In the genomic region with DNA sequence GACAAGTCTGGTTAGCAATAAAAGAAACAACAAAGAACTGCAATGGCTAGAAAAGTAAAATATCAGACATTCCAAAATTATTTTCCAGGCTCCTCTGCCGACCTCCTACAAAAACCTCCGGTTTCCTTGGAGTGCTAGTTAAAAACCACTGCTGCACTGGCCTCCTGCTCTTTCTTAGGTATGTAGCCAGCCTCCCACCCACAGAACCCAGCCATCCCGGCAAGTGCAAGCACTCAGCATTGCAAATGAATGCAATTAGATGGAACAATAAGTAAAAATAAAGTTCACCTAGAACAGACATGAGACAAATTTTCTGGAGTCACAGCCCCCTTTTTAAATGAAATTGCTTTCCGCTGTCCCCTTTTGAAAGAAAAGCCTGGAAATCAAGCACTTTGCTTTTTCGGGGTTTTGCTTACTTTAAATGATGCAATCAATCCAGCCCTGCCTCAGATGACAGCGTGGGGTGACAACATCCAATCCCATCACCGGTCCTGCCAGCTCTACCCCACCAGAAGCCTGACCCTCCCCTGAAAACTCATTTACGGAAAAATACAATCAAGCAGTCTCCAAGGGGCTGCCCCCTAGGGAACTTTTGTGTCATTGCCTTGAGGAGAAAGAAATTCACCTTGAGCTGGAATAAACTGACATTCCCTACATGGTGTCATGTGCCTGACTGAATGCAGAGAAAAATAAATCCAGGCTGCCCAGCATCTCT, we compare ENCODE assay signal across 1 cellular context.
TF ChIP-seq lines count a peak whose summit lies in the region.

No MANE protein-coding gene starts in this region.

TF ChIP-seq in SK-N-SH, 30 proteins besides CTCF, POLR2A, EP300 and RAD21 (continued from another document):
- TF ChIP-seq, protein P1, sequence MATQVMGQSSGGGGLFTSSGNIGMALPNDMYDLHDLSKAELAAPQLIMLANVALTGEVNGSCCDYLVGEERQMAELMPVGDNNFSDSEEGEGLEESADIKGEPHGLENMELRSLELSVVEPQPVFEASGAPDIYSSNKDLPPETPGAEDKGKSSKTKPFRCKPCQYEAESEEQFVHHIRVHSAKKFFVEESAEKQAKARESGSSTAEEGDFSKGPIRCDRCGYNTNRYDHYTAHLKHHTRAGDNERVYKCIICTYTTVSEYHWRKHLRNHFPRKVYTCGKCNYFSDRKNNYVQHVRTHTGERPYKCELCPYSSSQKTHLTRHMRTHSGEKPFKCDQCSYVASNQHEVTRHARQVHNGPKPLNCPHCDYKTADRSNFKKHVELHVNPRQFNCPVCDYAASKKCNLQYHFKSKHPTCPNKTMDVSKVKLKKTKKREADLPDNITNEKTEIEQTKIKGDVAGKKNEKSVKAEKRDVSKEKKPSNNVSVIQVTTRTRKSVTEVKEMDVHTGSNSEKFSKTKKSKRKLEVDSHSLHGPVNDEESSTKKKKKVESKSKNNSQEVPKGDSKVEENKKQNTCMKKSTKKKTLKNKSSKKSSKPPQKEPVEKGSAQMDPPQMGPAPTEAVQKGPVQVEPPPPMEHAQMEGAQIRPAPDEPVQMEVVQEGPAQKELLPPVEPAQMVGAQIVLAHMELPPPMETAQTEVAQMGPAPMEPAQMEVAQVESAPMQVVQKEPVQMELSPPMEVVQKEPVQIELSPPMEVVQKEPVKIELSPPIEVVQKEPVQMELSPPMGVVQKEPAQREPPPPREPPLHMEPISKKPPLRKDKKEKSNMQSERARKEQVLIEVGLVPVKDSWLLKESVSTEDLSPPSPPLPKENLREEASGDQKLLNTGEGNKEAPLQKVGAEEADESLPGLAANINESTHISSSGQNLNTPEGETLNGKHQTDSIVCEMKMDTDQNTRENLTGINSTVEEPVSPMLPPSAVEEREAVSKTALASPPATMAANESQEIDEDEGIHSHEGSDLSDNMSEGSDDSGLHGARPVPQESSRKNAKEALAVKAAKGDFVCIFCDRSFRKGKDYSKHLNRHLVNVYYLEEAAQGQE (IDR thresholded peaks at IDR 0.05; ENCODE audit: low read depth, low read length): no peak
- no peak for TF ChIP-seq NFIC (IDR thresholded peaks at IDR 0.05; ENCODE audit: borderline replicate concordance)
- TF ChIP-seq JUND (IDR thresholded peaks at IDR 0.05): no peak
- TF ChIP-seq FOXJ3 (CRISPR knock-in tag; IDR thresholded peaks at IDR 0.05): no peak
- TF ChIP-seq EZH2phosphoT487 (IDR thresholded peaks at IDR 0.05; ENCODE audit: borderline replicate concordance, low read depth): no peak
- no peak for TF ChIP-seq NRF1 (IDR thresholded peaks at IDR 0.05; ENCODE audit: low read depth, low read length)
- TF ChIP-seq USF1 (IDR thresholded peaks at IDR 0.05; ENCODE audit: borderline replicate concordance, low read depth): no peak
- no peak for TF ChIP-seq SIN3A (IDR thresholded peaks at IDR 0.05; ENCODE audit: borderline replicate concordance, low read depth, low read length)
